1 cellular context compared by ENCODE assay signal in genomic region chr10:61063035-61063434, GRCh38.
TF ChIP-seq lines count a peak whose summit lies in the region.

No MANE protein-coding gene starts in this region.

TF ChIP-seq in HepG2, 621 proteins besides CTCF, POLR2A, EP300 and RAD21 (continued from another document and continues in another):
- TF ChIP-seq MEIS1 (CRISPR knock-in tag; IDR thresholded peaks at IDR 0.05; ENCODE audit: borderline replicate concordance) = peak; percentile 82; the same call in 1 of the 2 replicates
- no peak for TF ChIP-seq ZNF513 (CRISPR knock-in tag; conservative IDR thresholded peaks at IDR 0.05)
- no peak for TF ChIP-seq MLXIP (CRISPR knock-in tag; IDR thresholded peaks at IDR 0.05; ENCODE audit: borderline replicate concordance)
- TF ChIP-seq ZNF773 (CRISPR knock-in tag; IDR thresholded peaks at IDR 0.05; ENCODE audit: borderline replicate concordance) = no peak
- TF ChIP-seq ZNF558 (CRISPR knock-in tag; IDR thresholded peaks at IDR 0.05; ENCODE audit: borderline replicate concordance) = no peak
- no peak for TF ChIP-seq BATF2 (CRISPR knock-in tag; IDR thresholded peaks at IDR 0.05)
- no peak; the same call in 1 of the 2 replicates for TF ChIP-seq ZNF878 (CRISPR knock-in tag; IDR thresholded peaks at IDR 0.05)
- no peak for TF ChIP-seq ZNF782 (CRISPR knock-in tag; IDR thresholded peaks at IDR 0.05; ENCODE audit: borderline replicate concordance)
- no peak for TF ChIP-seq ZFP36L2 (CRISPR knock-in tag; IDR thresholded peaks at IDR 0.05)
- no peak for TF ChIP-seq ZNF501 (CRISPR knock-in tag; IDR thresholded peaks at IDR 0.05)
- peak; percentile 87 for TF ChIP-seq ZMYM4 (CRISPR knock-in tag; IDR thresholded peaks at IDR 0.05)
- no peak for TF ChIP-seq GMEB2 (CRISPR knock-in tag; IDR thresholded peaks at IDR 0.05; ENCODE audit: low read depth)
- no peak for TF ChIP-seq DNMT1 (CRISPR knock-in tag; IDR thresholded peaks at IDR 0.05)
- peak; percentile 80 for TF ChIP-seq CEBPB (IDR thresholded peaks at IDR 0.05; ENCODE audit: borderline replicate concordance, low read depth, low read length)
- TF ChIP-seq IRF1 (CRISPR knock-in tag; IDR thresholded peaks at IDR 0.05; ENCODE audit: low read depth) = no peak
- TF ChIP-seq ZNF407 (CRISPR knock-in tag; IDR thresholded peaks at IDR 0.05; ENCODE audit: not compliant biosample characterization) = no peak
- TF ChIP-seq ZNF235 (CRISPR knock-in tag; IDR thresholded peaks at IDR 0.05; ENCODE audit: borderline replicate concordance) = no peak
- no peak for TF ChIP-seq POLR2G (IDR thresholded peaks at IDR 0.05; ENCODE audit: low read depth, low read length)
- TF ChIP-seq JDP2 (CRISPR knock-in tag; IDR thresholded peaks at IDR 0.05; ENCODE audit: borderline replicate concordance) = no peak
- TF ChIP-seq ZNF550 (CRISPR knock-in tag; IDR thresholded peaks at IDR 0.05; ENCODE audit: borderline replicate concordance) = no peak
- TF ChIP-seq REST (IDR thresholded peaks at IDR 0.05; ENCODE audit: borderline replicate concordance in 1 of 2, low read depth in 1 of 2, low read length in 2 of 2) = peak in 1 of 2 experiments; percentile 24; a peak in 1 of 4 replicates
- no peak for TF ChIP-seq RFXANK (CRISPR knock-in tag; IDR thresholded peaks at IDR 0.05)
- peak; percentile 59; the same call in 1 of the 2 replicates for TF ChIP-seq KAT8 (CRISPR knock-in tag; IDR thresholded peaks at IDR 0.05)
- TF ChIP-seq ZNF776 (CRISPR knock-in tag; IDR thresholded peaks at IDR 0.05) = no peak
- TF ChIP-seq ZNF788 (CRISPR knock-in tag; IDR thresholded peaks at IDR 0.05; ENCODE audit: borderline replicate concordance) = no peak; the same call in 1 of the 2 replicates
- TF ChIP-seq CREBL2 (CRISPR knock-in tag; IDR thresholded peaks at IDR 0.05; ENCODE audit: borderline replicate concordance) = no peak
- no peak for TF ChIP-seq MXI1 (IDR thresholded peaks at IDR 0.05; ENCODE audit: borderline replicate concordance, low read depth, low read length)
- no peak for TF ChIP-seq TOE1 (CRISPR knock-in tag; IDR thresholded peaks at IDR 0.05)
- TF ChIP-seq DRAP1 (CRISPR knock-in tag; IDR thresholded peaks at IDR 0.05) = no peak
- TF ChIP-seq ARID3A (IDR thresholded peaks at IDR 0.05; ENCODE audit: low read depth, low read length) = no peak
- TF ChIP-seq MXD1 (CRISPR knock-in tag; IDR thresholded peaks at IDR 0.05) = no peak
